In the genomic region with DNA sequence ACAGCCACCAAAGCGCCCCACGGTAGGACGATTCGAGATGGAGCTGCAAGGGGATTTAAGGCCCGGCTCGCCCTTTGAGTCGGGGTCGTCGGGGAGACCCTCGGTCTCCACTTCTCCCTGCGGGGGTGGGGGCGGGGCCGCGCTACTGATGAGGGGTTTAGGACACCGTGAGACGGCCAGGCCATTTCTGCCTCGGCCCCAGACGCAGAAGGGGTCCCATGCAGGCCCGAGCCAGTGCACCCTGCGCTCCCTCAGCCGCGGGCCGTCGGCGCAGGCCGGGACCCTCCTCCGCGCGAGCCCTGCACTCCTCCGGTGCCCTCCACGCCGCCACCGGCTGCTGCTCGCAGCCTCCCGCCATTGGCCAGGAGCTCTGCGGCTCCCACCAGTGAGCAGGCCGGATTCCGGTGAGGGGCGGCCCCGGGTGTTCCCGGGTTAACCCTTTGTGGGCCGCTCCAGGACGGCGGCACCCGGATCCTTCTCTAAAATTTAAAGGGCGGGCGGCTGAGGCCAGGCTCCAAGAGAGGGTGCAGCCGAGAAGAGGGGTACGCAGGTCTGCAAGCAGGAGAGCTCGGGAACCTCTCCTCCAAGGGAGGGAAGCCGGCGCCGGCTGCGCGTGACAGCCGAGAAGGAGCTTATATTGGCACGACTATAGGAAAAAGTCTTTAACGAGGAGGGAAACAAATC, we compare ENCODE assay signal across 8 cellular contexts. TPM values are rescaled to one million over a fixed set of nuclear protein-coding genes. Genes with fewer than 3 reads are reported as not detected.
A peak's percentile ranks its signal among the peaks of the same experiment; 100 is the strongest.
DNase-seq lines count a peak whose midpoint lies in the region; ATAC-seq, FAIRE-seq and TF ChIP-seq lines count a peak whose summit lies in the region.

No MANE protein-coding gene starts in this region.

- peaks cover 0 to 2% of the 10 kb centered on the region in 2 experiments for H3K27me3 ChIP-seq in endothelial cell of umbilical vein (ENCODE audit: control insufficient read depth in 2 of 2, insufficient read depth in 2 of 2, low read length in 2 of 2)

- no peak for ATAC-seq in HG03342 (IDR thresholded peaks at IDR 0.05; ENCODE audit: unreplicated experiment)

- H4K20me1 ChIP-seq in endothelial cell of umbilical vein (replicated peaks; ENCODE audit: control insufficient read depth, extremely low read depth, insufficient read depth, low read length) = no peaks in the 10 kb centered on the region

- peak overlapping the region; percentile 33 to 78 (median 74) for H3K4me3 ChIP-seq in endothelial cell of umbilical vein (replicated peaks in 1 of 3; ENCODE audit: insufficient read depth in 1 of 3, low read depth in 1 of 3, low read length in 3 of 3)

- peak; percentile 55 for DNase-seq in DMS79 treated with DMSO at 0.1 percent for 48 hours (lab: John Stamatoyannopoulos, UW)
- peak; percentile 93 for DNase-seq in HEK293T (ENCODE audit: extremely low spot score)
- peak; percentile 82 for DNase-seq in NCI-H748 (lab: John Stamatoyannopoulos, UW; ENCODE audit: unreplicated experiment)
- peak; percentile 73 for DNase-seq in activated CD8-positive, alpha-beta memory T cell treated with anti-CD3 and anti-CD28 coated beads, Interleukin-2, amount 50 U/mL, for 4 hours
- peak; percentile 76 for DNase-seq in endothelial cell of umbilical vein (ENCODE audit: low read depth, low spot score)
- DNase-seq in midbrain (lab: John Stamatoyannopoulos, UW) = peak; percentile 67
- peak; percentile 60 to 66 for DNase-seq in stimulated activated CD8-positive, alpha-beta memory T cell treated with anti-CD3 and anti-CD28 coated beads, Interleukin-15, amount 100 ng/mL, for 48 hours (ENCODE audit: low read depth in 2 of 2)

- no peaks in the 10 kb centered on the region for H3K79me2 ChIP-seq in endothelial cell of umbilical vein (ENCODE audit: control insufficient read depth, insufficient read depth, low read length)

- H3K4me2 ChIP-seq in endothelial cell of umbilical vein (ENCODE audit: insufficient read depth, low read length) = peak overlapping the region; percentile 96

- POLR2A ChIA-PET in HEK293T (lab: Yijun Ruan, JAX) = interaction anchor here (0.6 to 4.2 kb wide), 12 partner anchors 9 to 298 kb away, joined by 3 to 68 read pairs (median 6); partner anchors contain the start of genes AMBRA1 and CREB3L1
- POLR2A ChIA-PET in endothelial cell of umbilical vein (lab: Charles Lee) = interaction anchor here (1.3 kb wide), 1 partner anchor 52 kb away, joined by 8 read pairs; no protein-coding TSS in a partner anchor

- no TSS peak for BruUV-seq in endothelial cell of umbilical vein (replicated peaks; lab: Mats Ljungman, UMichigan)

- no peaks in the 10 kb centered on the region for H3K36me3 ChIP-seq in endothelial cell of umbilical vein (ENCODE audit: control insufficient read depth in 2 of 2, extremely low read depth in 1 of 2, insufficient read depth in 2 of 2, low read length in 2 of 2)

- intact Hi-C loops in endothelial cell of umbilical vein (cut with micrococcal nuclease) = loop anchor here (1.0 to 5.0 kb wide), 2 partner anchors 56 to 173 kb away; partner anchors contain the start of gene PHF21A

- no peak overlapping the region for H3K27ac ChIP-seq in endothelial cell of umbilical vein (ENCODE audit: insufficient read depth, low read depth, low read length)

- TF ChIP-seq POLR2A in endothelial cell of umbilical vein (IDR thresholded peaks at IDR 0.05; ENCODE audit: low read depth, low read length) = no peak

- TF ChIP-seq CTCF in endothelial cell of umbilical vein (IDR thresholded peaks at IDR 0.05; ENCODE audit: extremely low read depth in 1 of 2, insufficient read depth in 1 of 2, low read depth in 1 of 2, low read length in 2 of 2) = no peak

- peaks cover 19% of the 10 kb centered on the region for H3K4me1 ChIP-seq in endothelial cell of umbilical vein (ENCODE audit: control insufficient read depth, extremely low read depth, insufficient read depth, low read length)

- dilution Hi-C loops in endothelial cell of umbilical vein (cut with MboI; ENCODE audit: extremely low pct_ligation_motif_present, low sequenced_read_pairs) = no loop called here

- no peaks in the 10 kb centered on the region for H3K9me3 ChIP-seq in endothelial cell of umbilical vein (replicated peaks; ENCODE audit: control insufficient read depth, insufficient read depth, low read length)

- peak overlapping the region; percentile 99 for H2AFZ ChIP-seq in endothelial cell of umbilical vein (ENCODE audit: low read depth, low read length)

- peak; percentile 85 for FAIRE-seq in endothelial cell of umbilical vein (lab: Jason Lieb, UNC)

- H3K9me1 ChIP-seq in endothelial cell of umbilical vein (replicated peaks; ENCODE audit: control insufficient read depth, extremely low read depth, insufficient read depth, low read length) = no peaks in the 10 kb centered on the region

- H3K9ac ChIP-seq in endothelial cell of umbilical vein (replicated peaks; ENCODE audit: extremely low read depth, insufficient read depth, low read length) = peak overlapping the region; percentile 47

- CTCF ChIA-PET in HEK293T (lab: Yijun Ruan, JAX) = interaction anchor here (0.6 to 4.7 kb wide), 10 partner anchors 9 to 193 kb away, joined by 3 to 41 read pairs (median 8); partner anchors contain the start of gene CREB3L1
- CTCF ChIA-PET in endothelial cell of umbilical vein (lab: Charles Lee) = interaction anchor here (1.0 to 5.9 kb wide), 16 partner anchors 9 to 330 kb away, joined by 3 to 59 read pairs (median 7); partner anchors contain the start of genes CREB3L1 and DGKZ

TF ChIP-seq in HEK293T, 16 proteins besides CTCF, POLR2A, EP300 and RAD21:
- TF ChIP-seq CTBP1 (IDR thresholded peaks at IDR 0.05; ENCODE audit: borderline replicate concordance) (no peak), L3MBTL2 (conservative IDR thresholded peaks at IDR 0.05) (peak; percentile 92), ZNF384 (IDR thresholded peaks at IDR 0.05) (no peak)
- TF ChIP-seq, protein P1, sequence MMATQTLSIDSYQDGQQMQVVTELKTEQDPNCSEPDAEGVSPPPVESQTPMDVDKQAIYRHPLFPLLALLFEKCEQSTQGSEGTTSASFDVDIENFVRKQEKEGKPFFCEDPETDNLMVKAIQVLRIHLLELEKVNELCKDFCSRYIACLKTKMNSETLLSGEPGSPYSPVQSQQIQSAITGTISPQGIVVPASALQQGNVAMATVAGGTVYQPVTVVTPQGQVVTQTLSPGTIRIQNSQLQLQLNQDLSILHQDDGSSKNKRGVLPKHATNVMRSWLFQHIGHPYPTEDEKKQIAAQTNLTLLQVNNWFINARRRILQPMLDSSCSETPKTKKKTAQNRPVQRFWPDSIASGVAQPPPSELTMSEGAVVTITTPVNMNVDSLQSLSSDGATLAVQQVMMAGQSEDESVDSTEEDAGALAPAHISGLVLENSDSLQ (IDR thresholded peaks at IDR 0.05) = peak; percentile 49; the same call in 1 of the 2 replicates

TF ChIP-seq in endothelial cell of umbilical vein, 7 proteins besides CTCF, POLR2A, EP300 and RAD21:
- peak; percentile 37 for TF ChIP-seq POLR2AphosphoS5 (IDR thresholded peaks at IDR 0.05; ENCODE audit: insufficient read depth, low read depth, low read length)
- no peak for TF ChIP-seq GATA2 (IDR thresholded peaks at IDR 0.05; ENCODE audit: insufficient read depth, insufficient read length, low read depth, low read length)

RNA-seq across cellular contexts. Expression of gene CREB3L1, which starts 18.0 kb away (rescaled TPM):
- total RNA-seq in endothelial cell of umbilical vein = 0.78 and 0.84 TPM in 2 replicates
- 0.22 and 0.23 TPM in 2 replicates for polyA plus RNA-seq in endothelial cell of umbilical vein
- polyA plus RNA-seq in endothelial cell of umbilical vein (2011; cell fraction: cytosol; rRNA removed) = 0.34 and 0.41 TPM in 2 replicates
- 0.13 and 0.20 TPM in 2 replicates for polyA plus RNA-seq in endothelial cell of umbilical vein (2011; cell fraction: nucleus; rRNA removed)
- polyA plus RNA-seq in endothelial cell of umbilical vein (2012) = 0.68 and 1.3 TPM in 2 replicates
- polyA minus RNA-seq in endothelial cell of umbilical vein = 0.19 and 1.5 TPM in 2 replicates
- 2.8 TPM for polyA minus RNA-seq in endothelial cell of umbilical vein (2011; cell fraction: cytosol; rRNA and poly(A)+ RNA removed)
- not detected in 2 replicates for polyA minus RNA-seq in endothelial cell of umbilical vein (2011; cell fraction: nucleus; rRNA and poly(A)+ RNA removed)

RNA-seq across cellular contexts. Expression of gene DGKZ, which starts 51.8 kb away (rescaled TPM):
- 87.1 and 88.8 TPM in 2 replicates for total RNA-seq in endothelial cell of umbilical vein
- 127 and 170 TPM in 2 replicates for polyA plus RNA-seq in endothelial cell of umbilical vein
- 69.0 and 76.0 TPM in 2 replicates for polyA plus RNA-seq in endothelial cell of umbilical vein (2011; cell fraction: cytosol; rRNA removed)
- polyA plus RNA-seq in endothelial cell of umbilical vein (2011; cell fraction: nucleus; rRNA removed) = 204 and 251 TPM in 2 replicates
- polyA plus RNA-seq in endothelial cell of umbilical vein (2012) = 59.6 and 63.6 TPM in 2 replicates
- polyA minus RNA-seq in endothelial cell of umbilical vein = 55.0 and 79.1 TPM in 2 replicates
- polyA minus RNA-seq in endothelial cell of umbilical vein (2011; cell fraction: cytosol; rRNA and poly(A)+ RNA removed) = 71.7 TPM
- 47.8 and 91.7 TPM in 2 replicates for polyA minus RNA-seq in endothelial cell of umbilical vein (2011; cell fraction: nucleus; rRNA and poly(A)+ RNA removed)
